In the genomic region with DNA sequence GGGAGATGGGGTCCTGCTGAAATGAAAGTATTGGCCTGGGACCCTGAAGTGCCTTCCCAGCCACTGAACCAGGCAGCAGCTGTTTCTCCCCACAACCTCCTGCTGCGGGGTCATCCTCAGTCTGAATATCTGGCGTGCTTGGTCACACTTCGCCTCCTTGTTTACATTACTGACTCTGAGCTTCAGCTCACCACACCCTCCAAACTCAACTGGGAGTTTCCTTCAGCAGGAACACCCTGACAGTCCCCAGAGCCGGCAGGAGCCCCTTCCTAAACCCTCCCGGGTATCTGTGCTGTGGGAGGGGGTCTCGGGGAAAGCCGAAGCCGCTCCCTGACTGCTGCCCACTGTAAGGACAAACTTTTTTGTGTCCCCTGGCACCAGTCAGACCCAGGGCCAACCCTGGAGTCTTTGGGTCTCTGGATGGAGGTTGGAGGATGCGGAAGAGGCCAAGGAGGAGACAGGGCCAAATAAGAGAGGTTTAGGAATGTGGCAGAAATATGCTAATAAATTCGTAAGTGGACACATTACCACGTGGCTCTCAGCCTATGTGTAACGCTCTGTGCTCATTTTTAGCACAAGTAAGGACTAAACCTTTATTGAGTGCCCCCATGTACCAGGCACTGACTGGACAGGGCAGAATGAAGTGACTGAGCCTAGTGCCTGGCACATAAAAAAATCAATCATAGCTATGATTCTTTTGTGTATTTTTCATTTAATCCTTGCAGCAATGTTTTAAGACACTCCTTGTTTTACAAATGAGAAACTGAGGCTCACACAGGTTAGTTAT, we compare ENCODE assay signal across 11 cellular contexts. TPM values are rescaled to one million over a fixed set of nuclear protein-coding genes. Genes with fewer than 3 reads are reported as not detected.
DNase-seq lines count a peak whose midpoint lies in the region; ATAC-seq lines count a peak whose summit lies in the region.
"Had no signal": no experiment of that assay in that cellular context is flagged by ENCODE, and none has a peak within 500 bp of the region (broad histone marks: within the 10 kb centered on the region; RNA-seq: fewer than 3 reads in every experiment).

No MANE protein-coding gene starts in this region.

- H2BK15ac ChIP-seq in neuronal stem cell (ENCODE audit: low read length): no peak overlapping the region

- H2AK5ac ChIP-seq in neuronal stem cell (ENCODE audit: low read depth, low read length): no peak overlapping the region

- H3K4ac ChIP-seq in neuronal stem cell (ENCODE audit: low read length): no peak overlapping the region

- H3K4me1 ChIP-seq in SJCRH30 (peaks cover 36% of the 10 kb centered on the region), neuronal stem cell (ENCODE audit: control insufficient read depth in 2 of 2, insufficient read depth in 1 of 2, low read depth in 1 of 2, low read length in 2 of 2) (peaks cover 6 to 19% of the 10 kb centered on the region in 2 donors)

- peak; percentile 85 for DNase-seq in Caki2 (ENCODE audit: low read depth)
- DNase-seq in SJCRH30: peak; percentile 78 to 84
- peak; percentile 85 for DNase-seq in glomerular visceral epithelial cell (ENCODE audit: extremely low spot score)
- no peak for DNase-seq in neuronal stem cell (ENCODE audit: low spot score)
- no peak for DNase-seq in hepatic stellate cell (ENCODE audit: low spot score)
- DNase-seq in H7: no peak
- DNase-seq: activated CD4-positive, alpha-beta T cell treated with anti-CD3 and anti-CD28 coated beads, Interleukin-2, amount 50 U/mL, for 48 hours; mammary epithelial cell had no signal

- in situ Hi-C loops in Caki2 (cut with HindIII; ENCODE audit: low pct_unique_long_range_greater_than_20kb, low sequenced_read_pairs): no loop called here

- no peak overlapping the region for H2BK12ac ChIP-seq in neuronal stem cell (ENCODE audit: low read length)

- no peaks in the 10 kb centered on the region for H3K27me3 ChIP-seq in SJCRH30
- no peaks in the 10 kb centered on the region for H3K27me3 ChIP-seq in neuronal stem cell (ENCODE audit: control insufficient read depth in 3 of 3, insufficient read depth in 3 of 3, low read depth in 1 of 3, low read length in 3 of 3)
- H3K27me3 ChIP-seq in H7 (ENCODE audit: control insufficient read depth, insufficient read depth, low read length): no peaks in the 10 kb centered on the region
- H3K27me3 ChIP-seq: BLaER1 treated with 17β-estradiol and CSF1 and Interleukin-3, amounts not matched to agents 10 nM and 100 nM had no signal

- no peak overlapping the region for H3K4me2 ChIP-seq in neuronal stem cell (ENCODE audit: insufficient read depth, low read length, poor library complexity, severe bottlenecking)

- H3K14ac ChIP-seq in neuronal stem cell (ENCODE audit: low read length): no peak overlapping the region

- H3K4me3 ChIP-seq in SJCRH30 (peak overlapping the region; percentile 34), neuronal stem cell (ENCODE audit: low read length in 2 of 2) (peak overlapping the region in 1 of 2 donors; percentile 36), H7 (ENCODE audit: insufficient read depth, low read depth, low read length) (no peak overlapping the region)
- H3K4me3 ChIP-seq: BLaER1 treated with 17β-estradiol and CSF1 and Interleukin-3, amounts not matched to agents 10 nM and 100 nM had no signal

- H2BK5ac ChIP-seq in neuronal stem cell (ENCODE audit: low read length): no peak overlapping the region

- H4K91ac ChIP-seq in neuronal stem cell (ENCODE audit: low read depth, low read length, poor library complexity): no peak overlapping the region

- peak overlapping the region; percentile 78 for H3K27ac ChIP-seq in SJCRH30
- no peak overlapping the region for H3K27ac ChIP-seq in neuronal stem cell (replicated peaks; ENCODE audit: low read length)
- H3K27ac ChIP-seq: BLaER1 treated with 17β-estradiol and CSF1 and Interleukin-3, amounts not matched to agents 10 nM and 100 nM had no signal

- H3K36me3 ChIP-seq in SJCRH30: no peaks in the 10 kb centered on the region
- no peaks in the 10 kb centered on the region for H3K36me3 ChIP-seq in neuronal stem cell (replicated peaks in 1 of 2; ENCODE audit: control insufficient read depth in 2 of 2, insufficient read depth in 2 of 2, low read length in 2 of 2)
- H3K36me3 ChIP-seq in H7 (replicated peaks; ENCODE audit: control insufficient read depth, insufficient read depth, low read length): peaks cover 10% of the 10 kb centered on the region
- H3K36me3 ChIP-seq: BLaER1 treated with 17β-estradiol and CSF1 and Interleukin-3, amounts not matched to agents 10 nM and 100 nM had no signal

- H3K23ac ChIP-seq in neuronal stem cell (ENCODE audit: low read depth, low read length, poor library complexity): no peak overlapping the region

- ATAC-seq in GM19452 (IDR thresholded peaks at IDR 0.05; ENCODE audit: unreplicated experiment) (no peak), HG03565 (IDR thresholded peaks at IDR 0.05; ENCODE audit: unreplicated experiment) (no peak)

- no CpG with 5 or more reads among the region's 12 CpGs for WGBS in neuronal stem cell (ENCODE audit: extremely low coverage in 2 of 2, insufficient read length in 2 of 2, insufficient replicate concordance in 1 of 2), 2 donors

- peak overlapping the region; percentile 18 for H2AFZ ChIP-seq in neuronal stem cell (ENCODE audit: low read length)

- H3K18ac ChIP-seq in neuronal stem cell (ENCODE audit: low read length): no peak overlapping the region

- no peaks in the 10 kb centered on the region for H3K79me1 ChIP-seq in neuronal stem cell (ENCODE audit: low read depth, low read length)

- H4K8ac ChIP-seq in neuronal stem cell (ENCODE audit: low read depth, low read length): no peak overlapping the region

- H3K9ac ChIP-seq in neuronal stem cell (ENCODE audit: low read depth, low read length, poor library complexity): no peak overlapping the region
- H3K9ac ChIP-seq: BLaER1 treated with 17β-estradiol and CSF1 and Interleukin-3, amounts not matched to agents 10 nM and 100 nM had no signal

- no peak overlapping the region for H2BK120ac ChIP-seq in neuronal stem cell (ENCODE audit: low read depth, low read length)

- H3K9me3 ChIP-seq in SJCRH30 (replicated peaks): no peaks in the 10 kb centered on the region
- H3K9me3 ChIP-seq in neuronal stem cell (replicated peaks in 1 of 2; ENCODE audit: control insufficient read depth in 2 of 2, insufficient read depth in 1 of 2, low read depth in 1 of 2, low read length in 2 of 2): no peaks in the 10 kb centered on the region
- H3K9me3 ChIP-seq: BLaER1 treated with 17β-estradiol and CSF1 and Interleukin-3, amounts not matched to agents 10 nM and 100 nM had no signal

RNA-seq across cellular contexts. Expression of a gene that starts 20.7 kb away (rescaled TPM):
- total RNA-seq in Caki2 (2014; rRNA removed; shearing (Covaris generic); ENCODE audit: low replicate concordance): 1.7 and 2.8 TPM in 2 replicates
- 1.9 and 2.0 TPM in 2 replicates for total RNA-seq in SJCRH30 (2014; rRNA removed; shearing (Covaris generic))
- polyA plus RNA-seq in neuronal stem cell (2013, experiment 1 of 2): 2.0 TPM
- polyA plus RNA-seq in neuronal stem cell (2013, experiment 2 of 2): 1.9 TPM
- total RNA-seq in H7 (2014; rRNA removed; shearing (Covaris generic)): 4.6 and 4.9 TPM in 2 replicates

Comparison
In these comparisons a context has a peak if more than half of its experiments do, and no peak if none do; other contexts are left out.
1. DNase-seq: peak in Caki2 (single experiment), SJCRH30 (2 of 2) and glomerular visceral epithelial cell (single experiment); none in neuronal stem cell (single experiment), hepatic stellate cell (single experiment) and H7 (single experiment).